9 cellular contexts compared by ENCODE assay signal in genomic region chr10:60098676-60099601, GRCh38.
DNase-seq lines count a peak whose midpoint lies in the region; ATAC-seq and TF ChIP-seq lines count a peak whose summit lies in the region.
"Had no signal": no experiment of that assay in that cellular context is flagged by ENCODE, and none has a peak within 500 bp of the region (broad histone marks: within the 10 kb centered on the region; RNA-seq: fewer than 3 reads in every experiment).

No MANE protein-coding gene starts in this region.

- ATAC-seq in Panc1 (peak; percentile 76), omental fat pad (ENCODE audit: low FRiP score) (no peak), HG02981 (IDR thresholded peaks at IDR 0.05; ENCODE audit: unreplicated experiment) (no peak)

- H3K27ac ChIP-seq in A673 (ENCODE audit: low read depth, low read length, poor library complexity, severe bottlenecking): no peak overlapping the region
- H3K27ac ChIP-seq in Panc1 (ENCODE audit: low read length): no peak overlapping the region

- H3K36me3 ChIP-seq in A673 (ENCODE audit: insufficient read depth, low read length, poor library complexity, severe bottlenecking): no peaks in the 10 kb centered on the region
- H3K36me3 ChIP-seq in Panc1 (ENCODE audit: control insufficient read depth, insufficient read depth, low read length): no peaks in the 10 kb centered on the region

- no peaks in the 10 kb centered on the region for H3K4me1 ChIP-seq in A673 (ENCODE audit: insufficient read depth, low read length, poor library complexity, severe bottlenecking)
- no peaks in the 10 kb centered on the region for H3K4me1 ChIP-seq in Panc1 (ENCODE audit: control insufficient read depth, insufficient read depth, low read length)

- TF ChIP-seq CTCF in A673 (conservative IDR thresholded peaks at IDR 0.05; ENCODE audit: low read depth, low read length) (peak; percentile 55), GM12872 (IDR thresholded peaks at IDR 0.05; ENCODE audit: insufficient read depth, low read depth, low read length) (peak; percentile 49; the same call in 2 of the 3 replicates), Panc1 (IDR thresholded peaks at IDR 0.05) (peak; percentile 71), omental fat pad (IDR thresholded peaks at IDR 0.05) (no peak)

- no TSS peak for BruUV-seq in A673 (replicated peaks; lab: Mats Ljungman, UMichigan)
- no TSS peak for BruUV-seq in Panc1 (replicated peaks; lab: Mats Ljungman, UMichigan)

- POLR2A ChIA-PET in A673 (lab: Charles Lee; ENCODE audit: low non-redundant PET) (no interaction called here), Panc1 (lab: Charles Lee) (no interaction called here)

- intact Hi-C loops in A673 (cut with micrococcal nuclease; ENCODE audit: unreplicated experiment) (loop anchor here (5.0 kb wide), 1 partner anchor 108 kb away; no protein-coding TSS in a partner anchor), Panc1 (cut with micrococcal nuclease; ENCODE audit: unreplicated experiment) (no loop called here)

- H3K9me3 ChIP-seq in A673 (ENCODE audit: low read depth, low read length, poor library complexity, severe bottlenecking) (no peaks in the 10 kb centered on the region), Panc1 (ENCODE audit: control insufficient read depth, insufficient read depth, low read depth, low read length) (no peaks in the 10 kb centered on the region)

- in situ Hi-C loops in Panc1 (cut with HindIII; ENCODE audit: low pct_unique_long_range_greater_than_20kb, low sequenced_read_pairs): no loop called here

- CTCF ChIA-PET in A673 (lab: Charles Lee) (interaction anchor here (0.5 to 0.6 kb wide), 2 partner anchors 926 to 1107 kb away, joined by 3 to 11 read pairs; no protein-coding TSS in a partner anchor), Panc1 (lab: Charles Lee) (interaction anchor here (0.6 kb wide), 1 partner anchor 332 kb away, joined by 4 read pairs; no protein-coding TSS in a partner anchor)

- H3K27me3 ChIP-seq in A673 (replicated peaks; ENCODE audit: insufficient read depth, low read depth, low read length, poor library complexity) (no peaks in the 10 kb centered on the region), Panc1 (ENCODE audit: control insufficient read depth, insufficient read depth, low read length) (no peaks in the 10 kb centered on the region; the same call in 1 of the 2 replicates)

- DNase-seq in A673 (ENCODE audit: low spot score) (peak; percentile 46), Panc1 (ENCODE audit: low read depth, low spot score) (no peak), glomerular visceral epithelial cell (ENCODE audit: extremely low spot score) (peak; percentile 11), NCI-H526 (lab: John Stamatoyannopoulos, UW) (no peak), omental fat pad (ENCODE audit: low spot score) (no peak)
- no peak for DNase-seq in activated naive CD4-positive, alpha-beta T cell treated with Interleukin-2 at 50 U/mL for 16 hours
- DNase-seq: midbrain had no signal

- H3K4me3 ChIP-seq in A673 (ENCODE audit: low read depth, low read length, poor library complexity, severe bottlenecking) (no peak overlapping the region), Panc1 (ENCODE audit: low read depth in 2 of 2, low read length in 2 of 2) (no peak overlapping the region)

Comparison
In these comparisons a context has a peak if more than half of its experiments do, and no peak if none do; other contexts are left out.
1. DNase-seq: peak in A673 (single experiment) and glomerular visceral epithelial cell (single experiment); none in Panc1 (single experiment), NCI-H526 (0 of 2), omental fat pad (single experiment) and activated naive CD4-positive, alpha-beta T cell treated with Interleukin-2 at 50 U/mL for 16 hours (single experiment).
2. CTCF ChIP-seq: peak in A673 (single experiment), GM12872 (single experiment) and Panc1 (single experiment); none in omental fat pad (0 of 3).